8 cellular contexts compared by ENCODE assay signal in the genomic region with DNA sequence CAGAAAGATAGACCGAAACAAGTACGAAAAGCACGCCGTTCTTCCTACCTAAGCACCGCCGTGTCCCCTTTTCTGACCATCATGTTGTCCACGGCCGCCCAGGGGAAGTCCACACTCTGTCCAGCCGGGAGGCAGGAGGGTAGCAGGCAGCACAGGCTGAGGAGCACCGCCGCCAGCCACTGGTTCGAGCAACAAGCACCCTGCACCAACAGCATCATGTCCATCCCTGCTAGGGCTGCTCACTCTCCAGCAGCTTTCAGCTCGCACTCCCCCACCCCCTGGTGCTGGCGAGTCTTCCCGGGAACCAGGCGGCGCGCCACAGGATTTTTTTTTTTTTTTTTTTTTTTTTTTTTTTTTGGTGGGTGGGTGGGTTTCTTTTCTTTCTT. TPM values are rescaled to one million over a fixed set of nuclear protein-coding genes. Genes with fewer than 3 reads are reported as not detected.
A peak's percentile ranks its signal among the peaks of the same experiment; 100 is the strongest.
DNase-seq lines count a peak whose midpoint lies in the region; ATAC-seq and TF ChIP-seq lines count a peak whose summit lies in the region.

A gene (minus strand): TSS at position 269 of the 386 bp plus-strand sequence.

- CTCF ChIA-PET in activated CD8-positive, alpha-beta memory T cell treated with anti-CD3 and anti-CD28 coated beads, Interleukin-2, amount 10 ng/mL, durations not matched to agents 7 days and 5 days (lab: Charles Lee): no interaction called here

- H3K27ac ChIP-seq in foreskin keratinocyte: peak within 1 kb of the TSS; percentile 42

- no peaks in the 10 kb centered on the region for H3K27me3 ChIP-seq in foreskin keratinocyte

- H3K27me3 Mint-ChIP-seq in activated CD8-positive, alpha-beta memory T cell treated with anti-CD3 and anti-CD28 coated beads, Interleukin-2, amount 10 ng/mL, durations not matched to agents 7 days and 5 days: peaks cover 18% of the 10 kb centered on the region
- peaks cover 5 to 16% of the 10 kb centered on the region in 2 donors for H3K27me3 Mint-ChIP-seq in natural killer cell treated with Interleukin-12 subunit alpha and Interleukin-12 subunit beta and Interleukin-15 and Interleukin-18, amount 100 ng/mL, for 72 hours

- H3K4me1 ChIP-seq in foreskin keratinocyte: peaks cover 10% of the 10 kb centered on the region

- no peak for ATAC-seq in activated CD8-positive, alpha-beta memory T cell treated with anti-CD3 and anti-CD28 coated beads, Interleukin-2, amount 10 ng/mL, durations not matched to agents 7 days and 5 days
- ATAC-seq in foreskin keratinocyte (peak; percentile 23), HG03457 (IDR thresholded peaks at IDR 0.05; ENCODE audit: unreplicated experiment) (no peak), GM18867 (IDR thresholded peaks at IDR 0.05; ENCODE audit: unreplicated experiment) (no peak), GM21528 (IDR thresholded peaks at IDR 0.05; ENCODE audit: low FRiP score, unreplicated experiment) (no peak)
- ATAC-seq in natural killer cell treated with Interleukin-12 subunit alpha and Interleukin-12 subunit beta and Interleukin-15 and Interleukin-18, amount 100 ng/mL, for 72 hours: peak; percentile 22 to 32

- H3K27ac Mint-ChIP-seq in activated CD8-positive, alpha-beta memory T cell treated with anti-CD3 and anti-CD28 coated beads, Interleukin-2, amount 10 ng/mL, durations not matched to agents 7 days and 5 days: peak within 1 kb of the TSS; percentile 46
- H3K27ac Mint-ChIP-seq in natural killer cell treated with Interleukin-12 subunit alpha and Interleukin-12 subunit beta and Interleukin-15 and Interleukin-18, amount 100 ng/mL, for 72 hours: peak within 1 kb of the TSS in 1 of 2 donors; percentile 1

- peaks cover 11% of the 10 kb centered on the region for H3K4me1 Mint-ChIP-seq in activated CD8-positive, alpha-beta memory T cell treated with anti-CD3 and anti-CD28 coated beads, Interleukin-2, amount 10 ng/mL, durations not matched to agents 7 days and 5 days
- H3K4me1 Mint-ChIP-seq in natural killer cell treated with Interleukin-12 subunit alpha and Interleukin-12 subunit beta and Interleukin-15 and Interleukin-18, amount 100 ng/mL, for 72 hours (ENCODE audit: low read depth in 2 of 2): peaks cover 15 to 16% of the 10 kb centered on the region in 2 donors

- H3K9me3 Mint-ChIP-seq in activated CD8-positive, alpha-beta memory T cell treated with anti-CD3 and anti-CD28 coated beads, Interleukin-2, amount 10 ng/mL, durations not matched to agents 7 days and 5 days (ENCODE audit: low read depth): no peaks in the 10 kb centered on the region
- no peaks in the 10 kb centered on the region for H3K9me3 Mint-ChIP-seq in natural killer cell treated with Interleukin-12 subunit alpha and Interleukin-12 subunit beta and Interleukin-15 and Interleukin-18, amount 100 ng/mL, for 72 hours

- peak within 1 kb of the TSS; percentile 57 for H3K4me3 Mint-ChIP-seq in activated CD8-positive, alpha-beta memory T cell treated with anti-CD3 and anti-CD28 coated beads, Interleukin-2, amount 10 ng/mL, durations not matched to agents 7 days and 5 days
- no peak within 1 kb of the TSS for H3K4me3 Mint-ChIP-seq in natural killer cell treated with Interleukin-12 subunit alpha and Interleukin-12 subunit beta and Interleukin-15 and Interleukin-18, amount 100 ng/mL, for 72 hours

- DNase-seq in D341Med (ENCODE audit: low spot score): peak; percentile 72
- peak; percentile 72 for DNase-seq in LHCN-M2 (ENCODE audit: low read depth)
- no peak for DNase-seq in activated CD8-positive, alpha-beta memory T cell treated with anti-CD3 and anti-CD28 coated beads, Interleukin-2, amount 10 ng/mL, durations not matched to agents 7 days and 5 days
- DNase-seq in foreskin keratinocyte: peak; percentile 11 to 42
- DNase-seq in natural killer cell treated with Interleukin-12 subunit alpha and Interleukin-12 subunit beta and Interleukin-15 and Interleukin-18, amount 100 ng/mL, for 72 hours (ENCODE audit: low spot score): no peak

- H3K36me3 Mint-ChIP-seq in activated CD8-positive, alpha-beta memory T cell treated with anti-CD3 and anti-CD28 coated beads, Interleukin-2, amount 10 ng/mL, durations not matched to agents 7 days and 5 days: no peaks in the 10 kb centered on the region
- no peaks in the 10 kb centered on the region for H3K36me3 Mint-ChIP-seq in natural killer cell treated with Interleukin-12 subunit alpha and Interleukin-12 subunit beta and Interleukin-15 and Interleukin-18, amount 100 ng/mL, for 72 hours

- TF ChIP-seq CTCF in foreskin keratinocyte (conservative IDR thresholded peaks at IDR 0.05): no peak

RNA-seq across cellular contexts. Expression of the gene that starts here (rescaled TPM):
- total RNA-seq in LHCN-M2 (2014; rRNA removed) (6.5 and 8.8 TPM in 2 replicates), foreskin keratinocyte (0.51 and 0.53 TPM in 2 replicates)
- polyA plus RNA-seq in LHCN-M2 (2012): 15.5 TPM
- not detected for total RNA-seq in activated CD8-positive, alpha-beta memory T cell treated with anti-CD3 and anti-CD28 coated beads, Interleukin-2, amount 10 ng/mL, durations not matched to agents 7 days and 5 days
- polyA plus RNA-seq in foreskin keratinocyte: 0.41 and 0.43 TPM in 2 replicates
- not detected for total RNA-seq in natural killer cell treated with Interleukin-12 subunit alpha and Interleukin-12 subunit beta and Interleukin-15 and Interleukin-18, amount 100 ng/mL, for 72 hours

Comparison
In these comparisons a context has a peak if more than half of its experiments do, and no peak if none do; other contexts are left out.
1. Peak in DNase-seq, ATAC-seq and H3K27ac ChIP-seq in foreskin keratinocyte; RNA of the gene not detected or under 1 TPM.
2. Peak in ATAC-seq in natural killer cell treated with Interleukin-12 subunit alpha and Interleukin-12 subunit beta and Interleukin-15 and Interleukin-18, amount 100 ng/mL, for 72 hours; RNA of the gene not detected or under 1 TPM.
3. DNase-seq: peak in D341Med (single experiment) and LHCN-M2 (single experiment); none in activated CD8-positive, alpha-beta memory T cell treated with anti-CD3 and anti-CD28 coated beads, Interleukin-2, amount 10 ng/mL, durations not matched to agents 7 days and 5 days (single experiment) and natural killer cell treated with Interleukin-12 subunit alpha and Interleukin-12 subunit beta and Interleukin-15 and Interleukin-18, amount 100 ng/mL, for 72 hours (single experiment).